20 cellular contexts compared by ENCODE assay signal in genomic region chr19:54149021-54149812, GRCh38. TPM values are rescaled to one million over a fixed set of nuclear protein-coding genes. Genes with fewer than 3 reads are reported as not detected.
"Had no signal": no experiment of that assay in that cellular context is flagged by ENCODE, and none has a peak within 500 bp of the region (broad histone marks: within the 10 kb centered on the region; RNA-seq: fewer than 3 reads in every experiment).

No MANE protein-coding gene starts in this region.

- H3K9ac ChIP-seq: SK-N-SH had no signal

- H3K27ac ChIP-seq: ascending aorta, breast epithelium, left lung, thyroid gland had no signal

- H3K27me3 Mint-ChIP-seq: progenitor cell of endocrine pancreas had no signal

- DNase-seq: activated CD4-positive, alpha-beta T cell treated with anti-CD3 and anti-CD28 coated beads, Interleukin-2, amount 50 U/mL, for 48 hours; activated gamma-delta T cell; activated T-cell treated with anti-CD3 and anti-CD28 coated beads, Interleukin-2, amount 50 U/mL, for 48 hours; cerebellar nuclear complex; effector memory CD4-positive, alpha-beta T cell; erythroblast; hippocampal formation; left lung; mucosa of descending colon; natural killer cell; SK-N-SH; T-helper 1 cell; thyroid gland had no signal

- H3K4me1 ChIP-seq: ascending aorta, breast epithelium, left lung, thyroid gland had no signal

- H3K4me3 ChIP-seq: ascending aorta, breast epithelium, left lung, mucosa of descending colon, smooth muscle cell, thyroid gland had no signal

- H3K4me2 ChIP-seq: SK-N-SH, smooth muscle cell had no signal

- FAIRE-seq: keratinocyte, urothelium cell line had no signal

- H3K27me3 ChIP-seq: ascending aorta, breast epithelium, left lung, thyroid gland had no signal

- ATAC-seq: left lung, mucosa of descending colon, natural killer cell had no signal

- H3K9me3 Mint-ChIP-seq: natural killer cell had no signal

- H3K9me3 ChIP-seq: ascending aorta, breast epithelium, left lung, mucosa of descending colon, SK-N-SH, thyroid gland had no signal

- H3K27ac Mint-ChIP-seq: natural killer cell, progenitor cell of endocrine pancreas had no signal

- H3K4me3 Mint-ChIP-seq: natural killer cell had no signal

RNA-seq across cellular contexts. Expression of gene TMC4, which starts 23.7 kb away (rescaled TPM):
- total RNA-seq: glomerular endothelial cell had no signal
